Comparison of ENCODE assay signal across 20 cellular contexts in the genomic region with DNA sequence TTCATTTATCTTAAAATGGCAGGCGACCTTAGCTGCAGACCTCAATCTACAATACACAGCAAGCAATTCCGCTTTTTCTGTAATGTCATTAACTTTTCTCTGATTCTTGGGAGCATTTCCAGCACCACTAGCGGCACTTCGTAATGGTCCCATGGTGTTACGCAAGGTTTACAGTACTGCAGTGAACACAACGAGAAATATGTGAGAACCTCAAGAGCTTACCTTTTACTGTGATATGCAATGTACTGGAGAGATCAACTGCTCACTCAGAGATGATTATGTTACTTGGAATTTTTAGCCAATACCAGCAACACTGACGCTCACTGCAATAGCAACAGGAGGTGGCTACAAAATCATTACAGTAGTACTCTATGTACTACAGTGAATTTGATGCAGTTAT. TPM values are rescaled to one million over a fixed set of nuclear protein-coding genes. Genes with fewer than 3 reads are reported as not detected.
DNase-seq lines count a peak whose midpoint lies in the region; ATAC-seq and TF ChIP-seq lines count a peak whose summit lies in the region.
"Had no signal": no experiment of that assay in that cellular context is flagged by ENCODE, and none has a peak within 500 bp of the region (broad histone marks: within the 10 kb centered on the region; RNA-seq: fewer than 3 reads in every experiment).

No MANE protein-coding gene starts in this region.

- CTCF ChIA-PET in WTC11 (lab: Charles Lee), result no interaction called here

- POLR2A ChIA-PET in WTC11 (lab: Charles Lee), result no interaction called here

- TF ChIP-seq CTCF in natural killer cell (IDR thresholded peaks at IDR 0.05) (no peak), WTC11 (IDR thresholded peaks at IDR 0.05) (no peak), fibroblast of pulmonary artery (IDR thresholded peaks at IDR 0.05; ENCODE audit: low read length, missing control alignments) (no peak)

- no peaks in the 10 kb centered on the region for H3K27me3 Mint-ChIP-seq in natural killer cell treated with Interleukin-12 subunit alpha and Interleukin-12 subunit beta and Interleukin-15 and Interleukin-18, amount 100 ng/mL, for 72 hours
- H3K27me3 Mint-ChIP-seq in natural killer cell (ENCODE audit: low read depth in 2 of 2) (no peaks in the 10 kb centered on the region), WTC11 (ENCODE audit: low read depth) (no peaks in the 10 kb centered on the region)
- H3K27me3 Mint-ChIP-seq: activated CD8-positive, alpha-beta T cell treated with anti-CD3 and anti-CD28 coated beads for 36 hours; activated T-helper 17 cell treated with anti-CD3 and anti-CD28 coated beads, Interleukin-2, amount 50 U/mL, for 72 hours had no signal

- no peak overlapping the region for H3K27ac Mint-ChIP-seq in natural killer cell treated with Interleukin-12 subunit alpha and Interleukin-12 subunit beta and Interleukin-15 and Interleukin-18, amount 100 ng/mL, for 72 hours
- H3K27ac Mint-ChIP-seq in natural killer cell (no peak overlapping the region), WTC11 (no peak overlapping the region)
- H3K27ac Mint-ChIP-seq: activated CD8-positive, alpha-beta T cell treated with anti-CD3 and anti-CD28 coated beads for 36 hours; activated T-helper 17 cell treated with anti-CD3 and anti-CD28 coated beads, Interleukin-2, amount 50 U/mL, for 72 hours; H9 had no signal

- no peak overlapping the region for H3K4me3 ChIP-seq in fibroblast of pulmonary artery (replicated peaks; ENCODE audit: low read depth, low read length)
- H3K4me3 ChIP-seq: heart right ventricle, pancreas had no signal

- peak overlapping the region; percentile 19 for H3K4me3 Mint-ChIP-seq in natural killer cell treated with Interleukin-12 subunit alpha and Interleukin-12 subunit beta and Interleukin-15 and Interleukin-18, amount 100 ng/mL, for 72 hours
- H3K4me3 Mint-ChIP-seq in natural killer cell (no peak overlapping the region), WTC11 (peak overlapping the region; percentile 25; the same call in 1 of the 2 replicates)
- H3K4me3 Mint-ChIP-seq: activated CD8-positive, alpha-beta T cell treated with anti-CD3 and anti-CD28 coated beads for 36 hours; H9 had no signal

- no peak for DNase-seq in natural killer cell treated with Interleukin-12 subunit alpha and Interleukin-12 subunit beta and Interleukin-15 and Interleukin-18, amount 100 ng/mL, for 72 hours (ENCODE audit: low spot score)
- DNase-seq in natural killer cell, result no peak
- DNase-seq in WTC11 (ENCODE audit: low spot score), result no peak
- peak; percentile 42 for DNase-seq in fibroblast of pulmonary artery (ENCODE audit: low read depth)
- DNase-seq in NCI-H345 treated with DMSO at 0.1 percent for 48 hours (lab: John Stamatoyannopoulos, UW; ENCODE audit: unreplicated experiment), result no peak
- DNase-seq in ureter (ENCODE audit: low spot score), result no peak
- no peak for DNase-seq in activated CD8-positive, alpha-beta memory T cell treated with anti-CD3 and anti-CD28 coated beads for 24 hours
- DNase-seq in left ventricle myocardium superior, result no peak
- DNase-seq: activated CD8-positive, alpha-beta T cell treated with anti-CD3 and anti-CD28 coated beads for 36 hours; amygdala; Caco-2; H9; heart right ventricle; left cardiac atrium; NCI-H1092; NCI-H82; pancreas; stimulated activated naive CD4-positive, alpha-beta T cell; T-helper 9 cell had no signal

- peaks cover 13% of the 10 kb centered on the region for H3K36me3 Mint-ChIP-seq in natural killer cell treated with Interleukin-12 subunit alpha and Interleukin-12 subunit beta and Interleukin-15 and Interleukin-18, amount 100 ng/mL, for 72 hours
- no peaks in the 10 kb centered on the region for H3K36me3 Mint-ChIP-seq in natural killer cell
- peaks cover 46% of the 10 kb centered on the region for H3K36me3 Mint-ChIP-seq in WTC11

- intact Hi-C loops in natural killer cell (cut with micrococcal nuclease) (no loop called here), left ventricle myocardium superior (cut with micrococcal nuclease) (no loop called here)

- H3K4me1 Mint-ChIP-seq in natural killer cell treated with Interleukin-12 subunit alpha and Interleukin-12 subunit beta and Interleukin-15 and Interleukin-18, amount 100 ng/mL, for 72 hours (ENCODE audit: low read depth in 2 of 2), result peaks cover 17 to 27% of the 10 kb centered on the region in 2 donors
- H3K4me1 Mint-ChIP-seq in natural killer cell (peaks cover 23% of the 10 kb centered on the region in 2 donors), WTC11 (peaks cover 35% of the 10 kb centered on the region)

- no peaks in the 10 kb centered on the region for H3K9me3 Mint-ChIP-seq in natural killer cell treated with Interleukin-12 subunit alpha and Interleukin-12 subunit beta and Interleukin-15 and Interleukin-18, amount 100 ng/mL, for 72 hours
- H3K9me3 Mint-ChIP-seq in natural killer cell (no peaks in the 10 kb centered on the region), WTC11 (peaks cover 4% of the 10 kb centered on the region)
- H3K9me3 Mint-ChIP-seq: activated CD8-positive, alpha-beta T cell treated with anti-CD3 and anti-CD28 coated beads for 36 hours; activated T-helper 17 cell treated with anti-CD3 and anti-CD28 coated beads, Interleukin-2, amount 50 U/mL, for 72 hours had no signal

- ATAC-seq in natural killer cell treated with Interleukin-12 subunit alpha and Interleukin-12 subunit beta and Interleukin-15 and Interleukin-18, amount 100 ng/mL, for 72 hours, result no peak
- no peak for ATAC-seq in natural killer cell
- ATAC-seq in WTC11, result no peak
- ATAC-seq in left ventricle myocardium superior, result no peak
- ATAC-seq: activated CD8-positive, alpha-beta T cell treated with anti-CD3 and anti-CD28 coated beads for 36 hours; activated T-helper 17 cell treated with anti-CD3 and anti-CD28 coated beads, Interleukin-2, amount 50 U/mL, for 72 hours; heart right ventricle; left cardiac atrium; pancreas had no signal

TF ChIP-seq in WTC11, 78 proteins besides CTCF, POLR2A, EP300 and RAD21:
- TF ChIP-seq, protein P1, sequence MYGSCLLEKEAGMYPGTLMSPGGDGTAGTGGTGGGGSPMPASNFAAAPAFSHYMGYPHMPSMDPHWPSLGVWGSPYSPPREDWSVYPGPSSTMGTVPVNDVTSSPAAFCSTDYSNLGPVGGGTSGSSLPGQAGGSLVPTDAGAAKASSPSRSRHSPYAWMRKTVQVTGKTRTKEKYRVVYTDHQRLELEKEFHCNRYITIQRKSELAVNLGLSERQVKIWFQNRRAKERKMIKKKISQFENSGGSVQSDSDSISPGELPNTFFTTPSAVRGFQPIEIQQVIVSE (CRISPR knock-in tag; IDR thresholded peaks at IDR 0.05; ENCODE audit: borderline replicate concordance), result no peak
- TF ChIP-seq, protein P2, sequence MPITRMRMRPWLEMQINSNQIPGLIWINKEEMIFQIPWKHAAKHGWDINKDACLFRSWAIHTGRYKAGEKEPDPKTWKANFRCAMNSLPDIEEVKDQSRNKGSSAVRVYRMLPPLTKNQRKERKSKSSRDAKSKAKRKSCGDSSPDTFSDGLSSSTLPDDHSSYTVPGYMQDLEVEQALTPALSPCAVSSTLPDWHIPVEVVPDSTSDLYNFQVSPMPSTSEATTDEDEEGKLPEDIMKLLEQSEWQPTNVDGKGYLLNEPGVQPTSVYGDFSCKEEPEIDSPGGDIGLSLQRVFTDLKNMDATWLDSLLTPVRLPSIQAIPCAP (CRISPR knock-in tag; IDR thresholded peaks at IDR 0.05), result no peak
- TF ChIP-seq CREM (CRISPR knock-in tag; IDR thresholded peaks at IDR 0.05), result no peak
- no peak for TF ChIP-seq FOXK1 (CRISPR knock-in tag; IDR thresholded peaks at IDR 0.05)
- TF ChIP-seq TEAD1 (CRISPR knock-in tag; IDR thresholded peaks at IDR 0.05), result no peak

RNA-seq across cellular contexts. Expression of a gene that starts 2.8 kb away (rescaled TPM):
- 10 to 100 TPM; 20.0 to 35.1 TPM for total RNA-seq in natural killer cell treated with Interleukin-12 subunit alpha and Interleukin-12 subunit beta and Interleukin-15 and Interleukin-18, amount 100 ng/mL, for 72 hours
- total RNA-seq in natural killer cell, result 10 to 100 TPM; 13.5 to 17.0 (median 15.4) TPM
- total RNA-seq in WTC11 (2021), result 23.4 to 25.6 TPM (median 25.1 TPM) in 3 replicates
- total RNA-seq in ureter, result 22.0 TPM
- total RNA-seq in left ventricle myocardium superior, result 12.3 TPM

RNA-seq across cellular contexts. Expression of a gene that starts 40.1 kb away (rescaled TPM):
- total RNA-seq in natural killer cell treated with Interleukin-12 subunit alpha and Interleukin-12 subunit beta and Interleukin-15 and Interleukin-18, amount 100 ng/mL, for 72 hours, result 10 to 100 TPM; 18.1 to 50.6 TPM
- total RNA-seq in natural killer cell, result 100 to 1,000 TPM in 1 of 3 donors, 10 to 100 TPM in 2; 65.1 to 106 (median 84.5) TPM
- 35.6 to 44.3 TPM (median 41.9 TPM) in 3 replicates for total RNA-seq in WTC11 (2021)
- 89.9 TPM for total RNA-seq in ureter
- total RNA-seq in left ventricle myocardium superior, result 13.0 TPM
